18 cellular contexts compared by ENCODE assay signal in the genomic region with DNA sequence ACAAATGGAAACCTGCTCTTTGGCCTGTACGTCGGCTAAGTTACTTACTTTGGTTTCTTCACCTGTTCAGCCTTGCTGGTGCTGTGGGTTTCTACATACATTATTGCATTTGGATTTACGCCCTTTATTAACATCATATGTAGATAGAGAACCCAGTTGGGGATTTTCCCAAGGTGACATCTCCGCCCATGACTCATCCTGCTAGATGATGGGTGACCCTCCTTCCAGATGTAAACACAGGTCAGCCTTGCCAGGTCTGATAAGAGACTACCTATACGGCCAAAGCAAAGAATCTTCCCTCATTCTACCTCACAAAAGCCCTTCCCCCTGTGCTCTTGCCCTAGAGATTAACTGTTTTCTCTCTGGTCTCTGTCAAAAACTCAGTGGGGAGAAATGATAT.
DNase-seq lines count a peak whose midpoint lies in the region; ATAC-seq lines count a peak whose summit lies in the region.
"Had no signal": no experiment of that assay in that cellular context is flagged by ENCODE, and none has a peak within 500 bp of the region (broad histone marks: within the 10 kb centered on the region; RNA-seq: fewer than 3 reads in every experiment).

No MANE protein-coding gene starts in this region.

- ATAC-seq in GM18498 (IDR thresholded peaks at IDR 0.05; ENCODE audit: unreplicated experiment) (peak; percentile 28), GM21529 (IDR thresholded peaks at IDR 0.05; ENCODE audit: unreplicated experiment) (peak; percentile 36), HG03342 (IDR thresholded peaks at IDR 0.05; ENCODE audit: unreplicated experiment) (peak; percentile 46), GM21737 (IDR thresholded peaks at IDR 0.05; ENCODE audit: unreplicated experiment) (no peak), HG03135 (IDR thresholded peaks at IDR 0.05; ENCODE audit: unreplicated experiment) (no peak)
- ATAC-seq: left cardiac atrium, natural killer cell, Right ventricle myocardium inferior had no signal

- DNase-seq in iPS-NIHi7 (ENCODE audit: extremely low spot score) = peak; percentile 35
- no peak for DNase-seq in activated T-cell treated with anti-CD3 and anti-CD28 coated beads, Interleukin-2, amount 50 U/mL, for 1 hour
- DNase-seq in T-helper 1 cell = no peak
- DNase-seq: activated CD4-positive, alpha-beta memory T cell treated with anti-CD3 and anti-CD28 coated beads for 36 hours; activated gamma-delta T cell treated with Interleukin-2 at 50 U/mL for 16 hours; DMS153; left cardiac atrium; natural killer cell; NCI-H187; stimulated activated CD4-positive, alpha-beta T cell treated with anti-CD3 and anti-CD28 coated beads, Interleukin-4, amount 100 ng/mL, for 1 hour; stimulated activated naive CD4-positive, alpha-beta T cell; T-helper 9 cell had no signal

Comparison
In these comparisons a context has a peak if more than half of its experiments do, and no peak if none do; other contexts are left out.
1. ATAC-seq: peak in GM18498 (single experiment), GM21529 (single experiment) and HG03342 (single experiment); none in GM21737 (single experiment) and HG03135 (single experiment).